10 cellular contexts compared by ENCODE assay signal in the genomic region with DNA sequence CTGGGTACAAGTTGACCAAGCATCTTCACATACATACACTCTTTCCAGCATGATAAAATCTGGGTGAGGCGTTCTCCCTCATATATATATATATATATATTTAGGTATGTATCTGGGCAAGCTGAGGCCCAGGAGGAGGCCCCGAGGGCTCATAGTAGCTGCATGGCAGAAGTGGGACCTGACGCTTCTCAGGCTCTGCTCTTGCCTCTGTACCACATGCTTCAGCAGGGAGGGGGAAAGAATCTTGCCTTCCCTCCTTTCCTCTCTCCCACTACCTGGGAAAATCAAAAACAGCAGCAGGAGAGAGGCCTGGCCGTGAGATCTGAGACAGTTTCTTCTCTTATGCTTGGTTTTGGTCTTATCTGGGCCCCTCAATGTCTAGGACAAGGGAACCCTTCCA. TPM values are rescaled to one million over a fixed set of nuclear protein-coding genes. Genes with fewer than 3 reads are reported as not detected.
DNase-seq lines count a peak whose midpoint lies in the region; ATAC-seq, FAIRE-seq and TF ChIP-seq lines count a peak whose summit lies in the region.
"Had no signal": no experiment of that assay in that cellular context is flagged by ENCODE, and none has a peak within 500 bp of the region (broad histone marks: within the 10 kb centered on the region; RNA-seq: fewer than 3 reads in every experiment).

No MANE protein-coding gene starts in this region.

- no peak for DNase-seq in GM12892 (ENCODE audit: insufficient read length)
- DNase-seq in cerebellar cortex (ENCODE audit: low spot score) = no peak

- no peak overlapping the region for H3K4me3 ChIP-seq in iPS-15b (ENCODE audit: low read depth, low read length)
- H3K4me3 ChIP-seq: Peyer's patch, skin epidermis had no signal

- H3K4me1 ChIP-seq in iPS-15b (ENCODE audit: control insufficient read depth, insufficient read depth, low read length) = peaks cover 8% of the 10 kb centered on the region
- H3K4me1 ChIP-seq: Peyer's patch had no signal

- H3K9ac ChIP-seq in iPS-15b (ENCODE audit: low read depth, low read length) = peak overlapping the region; percentile 24

- H3K9me3 ChIP-seq in iPS-15b (ENCODE audit: control insufficient read depth, insufficient read depth, low read length) = no peaks in the 10 kb centered on the region
- H3K9me3 ChIP-seq: Peyer's patch had no signal

- peaks cover 3% of the 10 kb centered on the region for H3K36me3 ChIP-seq in iPS-15b (ENCODE audit: control insufficient read depth, insufficient read depth, low read length)
- H3K36me3 ChIP-seq: Peyer's patch had no signal

- TF ChIP-seq POLR2A in GM12892 (IDR thresholded peaks at IDR 0.05; ENCODE audit: low read depth, low read length) = no peak

- FAIRE-seq in GM12892 (lab: Jason Lieb, UNC) = no peak

- H3K27me3 ChIP-seq in iPS-15b (ENCODE audit: control insufficient read depth, insufficient read depth, low read length) = no peaks in the 10 kb centered on the region
- H3K27me3 ChIP-seq: Peyer's patch had no signal

- ATAC-seq in GM18909 (IDR thresholded peaks at IDR 0.05; ENCODE audit: poor library complexity, unreplicated experiment) (peak; percentile 15), GM21717 (IDR thresholded peaks at IDR 0.05; ENCODE audit: unreplicated experiment) (peak; percentile 25), HG03457 (IDR thresholded peaks at IDR 0.05; ENCODE audit: unreplicated experiment) (peak; percentile 24), HG02970 (IDR thresholded peaks at IDR 0.05; ENCODE audit: low FRiP score, unreplicated experiment) (no peak)

RNA-seq across cellular contexts. Expression of a gene that starts 9.2 kb away (rescaled TPM):
- 0.11 TPM for polyA plus RNA-seq in GM12892 (2012; ENCODE audit: missing spikeins)
- polyA plus RNA-seq: HepG2 had no signal

RNA-seq across cellular contexts. Expression of a gene that starts 29.9 kb away (rescaled TPM):
- 3.9 TPM for polyA plus RNA-seq in GM12892 (2012; ENCODE audit: missing spikeins)
- polyA plus RNA-seq: HepG2 had no signal

RNA-seq across cellular contexts. Expression of a gene that starts 55.4 kb away (rescaled TPM):
- polyA plus RNA-seq in GM12892 (2012; ENCODE audit: missing spikeins) = not detected
- polyA plus RNA-seq: HepG2 had no signal
